In the genomic region with DNA sequence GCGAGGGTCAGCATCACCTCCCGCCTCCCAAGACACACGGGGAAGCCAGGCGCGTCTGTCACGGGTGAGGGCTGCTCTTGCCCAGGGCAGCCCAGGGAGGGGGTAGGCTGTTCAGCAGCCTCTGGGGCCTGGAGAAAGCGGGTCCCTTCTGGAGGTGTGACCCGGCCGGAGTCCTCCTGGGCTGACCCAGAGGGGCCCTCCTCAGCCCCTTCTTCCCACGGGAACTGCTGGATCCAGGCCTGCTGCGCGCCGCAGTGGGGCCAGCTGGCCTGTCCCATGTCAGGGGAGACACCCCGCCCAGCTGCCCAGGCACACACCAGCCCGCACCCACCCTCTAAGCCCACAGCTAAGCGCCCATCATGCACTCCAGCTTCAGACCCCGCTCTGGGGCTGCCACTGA, we compare ENCODE assay signal across 25 cellular contexts. TPM values are rescaled to one million over a fixed set of nuclear protein-coding genes. Genes with fewer than 3 reads are reported as not detected.
A peak's percentile ranks its signal among the peaks of the same experiment; 100 is the strongest.
DNase-seq lines count a peak whose midpoint lies in the region; ATAC-seq and TF ChIP-seq lines count a peak whose summit lies in the region.
"Had no signal": no experiment of that assay in that cellular context is flagged by ENCODE, and none has a peak within 500 bp of the region (broad histone marks: within the 10 kb centered on the region; RNA-seq: fewer than 3 reads in every experiment).

No MANE protein-coding gene starts in this region.

- H3K36me3 Mint-ChIP-seq in activated naive CD8-positive, alpha-beta T cell: no peaks in the 10 kb centered on the region
- H3K36me3 Mint-ChIP-seq in activated naive CD8-positive, alpha-beta T cell treated with anti-CD3 and anti-CD28 coated beads, Interleukin-2, amount 50 U/mL, for 24 hours (ENCODE audit: low read depth): no peaks in the 10 kb centered on the region
- H3K36me3 Mint-ChIP-seq in chondrocyte (ENCODE audit: low read depth): no peaks in the 10 kb centered on the region
- H3K36me3 Mint-ChIP-seq in naive thymus-derived CD8-positive, alpha-beta T cell: no peaks in the 10 kb centered on the region

- DNase-seq in activated naive CD8-positive, alpha-beta T cell treated with anti-CD3 and anti-CD28 coated beads, Interleukin-2, amount 50 U/mL, for 24 hours: no peak
- DNase-seq in chondrocyte (ENCODE audit: low spot score) (peak; percentile 88), aorta (peak in 1 of 2 donors; percentile 62), NK-92 (lab: John Stamatoyannopoulos, UW; ENCODE audit: unreplicated experiment) (no peak), activated T-cell treated with anti-CD3 and anti-CD28 coated beads for 4 hours (no peak)
- DNase-seq in naive thymus-derived CD8-positive, alpha-beta T cell: no peak
- no peak for DNase-seq in stimulated activated CD4-positive, alpha-beta T cell treated with anti-CD3 and anti-CD28 coated beads, Interleukin-4, amount 100 ng/mL, for 4 hours
- DNase-seq: activated naive CD4-positive, alpha-beta T cell treated with Interleukin-2 at 50 U/mL for 16 hours; AML-193; amniotic stem cell; effector CD4-positive, alpha-beta T cell; mucosa of descending colon; NCI-H1105; NCI-H187; NCI-H2171; NCI-H510A; ovary; WERI-Rb-1 had no signal

- H3K4me3 ChIP-seq in aorta (ENCODE audit: low read length in 2 of 2): no peak overlapping the region
- H3K4me3 ChIP-seq: hepatocyte, lung, mucosa of descending colon, ovary, skin epidermis, thoracic aorta, vagina had no signal

- peaks cover 23% of the 10 kb centered on the region for H3K4me1 Mint-ChIP-seq in activated naive CD8-positive, alpha-beta T cell (ENCODE audit: low read depth)
- peaks cover 13% of the 10 kb centered on the region for H3K4me1 Mint-ChIP-seq in activated naive CD8-positive, alpha-beta T cell treated with anti-CD3 and anti-CD28 coated beads, Interleukin-2, amount 50 U/mL, for 24 hours
- H3K4me1 Mint-ChIP-seq in chondrocyte (ENCODE audit: low read depth): no peaks in the 10 kb centered on the region
- H3K4me1 Mint-ChIP-seq in naive thymus-derived CD8-positive, alpha-beta T cell: peaks cover 10 to 22% (median 16%) of the 10 kb centered on the region in 4 donors

- peaks cover 1% of the 10 kb centered on the region for H3K9me3 ChIP-seq in aorta (ENCODE audit: control insufficient read depth, low read length)
- H3K9me3 ChIP-seq: mucosa of descending colon, ovary, thoracic aorta, vagina had no signal

- H3K27me3 ChIP-seq in aorta (ENCODE audit: control insufficient read depth in 1 of 2, insufficient read depth in 2 of 2, low read length in 1 of 2): no peaks in the 10 kb centered on the region
- H3K27me3 ChIP-seq: ovary, vagina had no signal

- TF ChIP-seq CTCF in chondrocyte (IDR thresholded peaks at IDR 0.05): no peak

- intact Hi-C loops in aorta (cut with DNase I): no loop called here

- POLR2A ChIA-PET in naive thymus-derived CD8-positive, alpha-beta T cell (lab: Charles Lee): interaction anchor here (1.0 kb wide), 1 partner anchor 42 kb away, joined by 4 read pairs; a partner anchor contains a TSS

- H3K27me3 Mint-ChIP-seq in activated naive CD8-positive, alpha-beta T cell: no peaks in the 10 kb centered on the region
- peaks cover 14% of the 10 kb centered on the region for H3K27me3 Mint-ChIP-seq in activated naive CD8-positive, alpha-beta T cell treated with anti-CD3 and anti-CD28 coated beads, Interleukin-2, amount 50 U/mL, for 24 hours
- H3K27me3 Mint-ChIP-seq in chondrocyte (ENCODE audit: low read depth): peaks cover 25% of the 10 kb centered on the region
- H3K27me3 Mint-ChIP-seq in naive thymus-derived CD8-positive, alpha-beta T cell: peaks cover 0 to 14% (median 0%) of the 10 kb centered on the region in 5 donors

- no peaks in the 10 kb centered on the region for H3K36me3 ChIP-seq in aorta (ENCODE audit: control insufficient read depth in 1 of 2, insufficient read depth in 2 of 2, low read length in 1 of 2)
- H3K36me3 ChIP-seq: ovary, thoracic aorta, vagina, WERI-Rb-1 had no signal

- H3K27ac ChIP-seq in aorta (ENCODE audit: low read depth in 1 of 2, low read length in 2 of 2): no peak overlapping the region
- H3K27ac ChIP-seq: epithelial cell of prostate, hepatocyte, ovary, skin epidermis, thoracic aorta, vagina, WERI-Rb-1 had no signal

- ATAC-seq in activated naive CD8-positive, alpha-beta T cell treated with anti-CD3 and anti-CD28 coated beads, Interleukin-2, amount 50 U/mL, for 24 hours: no peak
- peak in 1 of 2 donors; percentile 9 for ATAC-seq in naive thymus-derived CD8-positive, alpha-beta T cell
- ATAC-seq in aorta (ENCODE audit: low FRiP score): peak; percentile 47

- no peak overlapping the region for H3K27ac Mint-ChIP-seq in activated naive CD8-positive, alpha-beta T cell
- no peak overlapping the region for H3K27ac Mint-ChIP-seq in activated naive CD8-positive, alpha-beta T cell treated with anti-CD3 and anti-CD28 coated beads, Interleukin-2, amount 50 U/mL, for 24 hours
- H3K27ac Mint-ChIP-seq in chondrocyte (ENCODE audit: unreplicated experiment): no peak overlapping the region
- peak overlapping the region in 2 of 10 donors; percentile 84 to 88 for H3K27ac Mint-ChIP-seq in naive thymus-derived CD8-positive, alpha-beta T cell

- H3K4me3 Mint-ChIP-seq in activated naive CD8-positive, alpha-beta T cell: peak overlapping the region; percentile 80
- no peak overlapping the region for H3K4me3 Mint-ChIP-seq in activated naive CD8-positive, alpha-beta T cell treated with anti-CD3 and anti-CD28 coated beads, Interleukin-2, amount 50 U/mL, for 24 hours
- H3K4me3 Mint-ChIP-seq in chondrocyte (ENCODE audit: unreplicated experiment): no peak overlapping the region
- peak overlapping the region in 6 of 10 donors; percentile 70 to 90 (median 80) for H3K4me3 Mint-ChIP-seq in naive thymus-derived CD8-positive, alpha-beta T cell

- no peaks in the 10 kb centered on the region for H3K4me1 ChIP-seq in aorta (ENCODE audit: control insufficient read depth in 1 of 2, insufficient read depth in 2 of 2, low read length in 2 of 2)

- H3K9me3 Mint-ChIP-seq in activated naive CD8-positive, alpha-beta T cell (ENCODE audit: low read depth): no peaks in the 10 kb centered on the region
- H3K9me3 Mint-ChIP-seq in activated naive CD8-positive, alpha-beta T cell treated with anti-CD3 and anti-CD28 coated beads, Interleukin-2, amount 50 U/mL, for 24 hours: no peaks in the 10 kb centered on the region
- peaks cover 3% of the 10 kb centered on the region for H3K9me3 Mint-ChIP-seq in chondrocyte (ENCODE audit: low read depth)
- no peaks in the 10 kb centered on the region for H3K9me3 Mint-ChIP-seq in naive thymus-derived CD8-positive, alpha-beta T cell

- WGBS in aorta, 2 donors: 58 to 64% methylated on average over 13 to 17 of the region's 17 CpGs

RNA-seq across cellular contexts. Expression of a gene that starts 41.8 kb away (rescaled TPM):
- 21.3 to 33.7 TPM (median 31.8 TPM) in 3 replicates for total RNA-seq in chondrocyte
- 10 to 100 TPM; 50.3 to 53.0 TPM for total RNA-seq in naive thymus-derived CD8-positive, alpha-beta T cell
- polyA plus RNA-seq in naive thymus-derived CD8-positive, alpha-beta T cell: 10 to 100 TPM; 25.5 to 33.6 (median 33.0) TPM
- total RNA-seq in aorta: 10 to 100 TPM; 37.7 to 48.3 TPM
- 10 to 100 TPM; 14.1 to 14.5 TPM for polyA plus RNA-seq in aorta

Comparison
In these comparisons a context has a peak if more than half of its experiments do, and no peak if none do; other contexts are left out.
1. H3K4me3 Mint-ChIP-seq: peak in activated naive CD8-positive, alpha-beta T cell (single experiment) and naive thymus-derived CD8-positive, alpha-beta T cell (6 of 10); none in activated naive CD8-positive, alpha-beta T cell treated with anti-CD3 and anti-CD28 coated beads, Interleukin-2, amount 50 U/mL, for 24 hours (single experiment) and chondrocyte (single experiment).